ENCODE assay signal across 18 cellular contexts in genomic region chr14:24958271-24958670, GRCh38.
DNase-seq lines count a peak whose midpoint lies in the region; ATAC-seq, FAIRE-seq and TF ChIP-seq lines count a peak whose summit lies in the region.
"Had no signal": no experiment of that assay in that cellular context is flagged by ENCODE, and none has a peak within 500 bp of the region (broad histone marks: within the 10 kb centered on the region; RNA-seq: fewer than 3 reads in every experiment).

No MANE protein-coding gene starts in this region.

- CTCF ChIA-PET in BJ (lab: Yijun Ruan, JAX) (interaction anchor here (1.6 kb wide), 1 partner anchor 152 kb away, joined by 3 read pairs; no protein-coding TSS in a partner anchor), HEK293T (lab: Yijun Ruan, JAX) (no interaction called here)

- WGBS in pancreas, 2 donors = 33 to 50% methylated on average over 1 of the region's 1 CpG

- ATAC-seq in pancreas (no peak), GM18517 (IDR thresholded peaks at IDR 0.05; ENCODE audit: unreplicated experiment) (no peak)
- ATAC-seq: GM12878, GM23338 had no signal

- H3K9me3 ChIP-seq in pancreas = no peaks in the 10 kb centered on the region
- H3K9me3 ChIP-seq: MG63 had no signal

- peak; percentile 68 for DNase-seq in BJ (ENCODE audit: low read depth)
- peak; percentile 95 for DNase-seq in SK-MEL-5 (ENCODE audit: low read depth, low spot score)
- DNase-seq in fibroblast of the aortic adventitia (ENCODE audit: low read depth) = peak; percentile 54
- no peak for DNase-seq in pancreas
- DNase-seq in AG08395 (ENCODE audit: low spot score) = no peak
- DNase-seq in HEK293T (ENCODE audit: extremely low spot score) = no peak
- no peak for DNase-seq in putamen (ENCODE audit: low spot score)
- DNase-seq: Calu3, MG63, NCI-H1105, NCI-H1694 treated with DMSO at 0.1 percent for 48 hours, NCI-H774, Right ventricle myocardium superior had no signal

- POLR2A ChIA-PET in BJ (lab: Charles Lee) (interaction anchor here (0.6 kb wide), 1 partner anchor 21 kb away, joined by 3 read pairs; no protein-coding TSS in a partner anchor), HEK293T (lab: Yijun Ruan, JAX) (no interaction called here)

- TF ChIP-seq CTCF in BJ (IDR thresholded peaks at IDR 0.05; ENCODE audit: insufficient read depth, low read depth, low read length) (no peak), fibroblast of the aortic adventitia (IDR thresholded peaks at IDR 0.05; ENCODE audit: insufficient read depth, low read length) (no peak), pancreas (IDR thresholded peaks at IDR 0.05) (no peak)

- H3K27ac ChIP-seq in pancreas = no peak overlapping the region
- H3K27ac ChIP-seq: KMS-11 had no signal

- in situ Hi-C loops in SK-MEL-5 (cut with HindIII; ENCODE audit: low pct_unique_long_range_greater_than_20kb, low sequenced_read_pairs) = no loop called here

- H3K27me3 ChIP-seq in BJ (ENCODE audit: control insufficient read depth, insufficient read depth, low read length) = no peaks in the 10 kb centered on the region
- H3K27me3 ChIP-seq in pancreas = no peaks in the 10 kb centered on the region
- H3K27me3 ChIP-seq: MG63 had no signal

- H3K36me3 ChIP-seq in BJ (ENCODE audit: control insufficient read depth, insufficient read depth, low read length) (no peaks in the 10 kb centered on the region), pancreas (no peaks in the 10 kb centered on the region)
- H3K36me3 ChIP-seq: MG63 had no signal

- no peak overlapping the region for H3K4me3 ChIP-seq in BJ (ENCODE audit: low read depth, low read length)
- H3K4me3 ChIP-seq in fibroblast of the aortic adventitia (ENCODE audit: low read depth, low read length) = no peak overlapping the region
- no peak overlapping the region for H3K4me3 ChIP-seq in pancreas
- H3K4me3 ChIP-seq: GM12878, GM23338, MG63 had no signal

- peak; percentile 32 for FAIRE-seq in pancreas (lab: Jason Lieb, UNC)
- FAIRE-seq: GM12878, GM19239 had no signal

- peaks cover 15 to 20% (median 16%) of the 10 kb centered on the region in 3 donors for H3K4me1 ChIP-seq in pancreas

- intact Hi-C loops in pancreas (cut with DNase I) = no loop called here

TF ChIP-seq in HEK293T, 16 proteins besides CTCF, POLR2A, EP300 and RAD21:
- TF ChIP-seq FOXM1 (IDR thresholded peaks at IDR 0.05; ENCODE audit: borderline replicate concordance) = no peak
- no peak for TF ChIP-seq PKNOX1 (IDR thresholded peaks at IDR 0.05)

Comparison
In these comparisons a context has a peak if more than half of its experiments do, and no peak if none do; other contexts are left out.
1. DNase-seq: peak in BJ (single experiment), SK-MEL-5 (single experiment) and fibroblast of the aortic adventitia (single experiment); none in pancreas (0 of 6), AG08395 (single experiment), HEK293T (single experiment) and putamen (single experiment).